In genomic region chr20:20683922-20684321, GRCh38 we compare ENCODE assay signal across 16 cellular contexts. TPM values are rescaled to one million over a fixed set of nuclear protein-coding genes. Genes with fewer than 3 reads are reported as not detected.
A peak's percentile ranks its signal among the peaks of the same experiment; 100 is the strongest.
DNase-seq lines count a peak whose midpoint lies in the region; ATAC-seq and TF ChIP-seq lines count a peak whose summit lies in the region.
"Had no signal": no experiment of that assay in that cellular context is flagged by ENCODE, and none has a peak within 500 bp of the region (broad histone marks: within the 10 kb centered on the region; RNA-seq: fewer than 3 reads in every experiment).

No MANE protein-coding gene starts in this region.

- H3K27ac ChIP-seq in HEK293 (ENCODE audit: extremely low read depth, low read depth, low read length) (no peak overlapping the region), esophagus squamous epithelium (no peak overlapping the region)
- H3K27ac ChIP-seq: GM23248 had no signal

- no peak overlapping the region for H3K4me3 Mint-ChIP-seq in activated CD8-positive, alpha-beta T cell treated with anti-CD3 and anti-CD28 coated beads for 36 hours
- no peak overlapping the region for H3K4me3 Mint-ChIP-seq in activated CD8-positive, alpha-beta T cell treated with anti-CD3 and anti-CD28 coated beads, Interleukin-2, amount 10 ng/mL, durations not matched to agents 7 days and 5 days
- H3K4me3 Mint-ChIP-seq in central memory CD8-positive, alpha-beta T cell: no peak overlapping the region
- no peak overlapping the region for H3K4me3 Mint-ChIP-seq in stimulated activated effector memory CD8-positive, alpha-beta T cell treated with anti-CD3 and anti-CD28 coated beads, Interleukin-12 subunit alpha, Interleukin-12 subunit beta, amount 100 ng/mL, for 72 hours

- H3K4me1 ChIP-seq in HEK293 (ENCODE audit: control insufficient read depth, insufficient read depth, low read length): no peaks in the 10 kb centered on the region
- peaks cover 0 to 9% (median 0%) of the 10 kb centered on the region in 3 donors for H3K4me1 ChIP-seq in esophagus squamous epithelium

- no peak for TF ChIP-seq CTCF in activated CD8-positive, alpha-beta T cell treated with anti-CD3 and anti-CD28 coated beads for 36 hours (IDR thresholded peaks at IDR 0.05)
- TF ChIP-seq CTCF in HEK293 (tag by site-specific recombination; IDR thresholded peaks at IDR 0.05) (no peak), esophagus squamous epithelium (IDR thresholded peaks at IDR 0.05) (no peak)

- H3K27ac Mint-ChIP-seq in activated CD8-positive, alpha-beta T cell treated with anti-CD3 and anti-CD28 coated beads for 36 hours: peak overlapping the region; percentile 2
- H3K27ac Mint-ChIP-seq in activated CD8-positive, alpha-beta T cell treated with anti-CD3 and anti-CD28 coated beads, Interleukin-2, amount 10 ng/mL, durations not matched to agents 7 days and 5 days: no peak overlapping the region
- peak overlapping the region; percentile 35 for H3K27ac Mint-ChIP-seq in central memory CD8-positive, alpha-beta T cell (ENCODE audit: low read depth)
- H3K27ac Mint-ChIP-seq in stimulated activated effector memory CD8-positive, alpha-beta T cell treated with anti-CD3 and anti-CD28 coated beads, Interleukin-12 subunit alpha, Interleukin-12 subunit beta, amount 100 ng/mL, for 72 hours: peak overlapping the region; percentile 15

- peak; percentile 5 for DNase-seq in activated CD8-positive, alpha-beta T cell treated with anti-CD3 and anti-CD28 coated beads for 36 hours
- no peak for DNase-seq in activated CD8-positive, alpha-beta T cell treated with anti-CD3 and anti-CD28 coated beads, Interleukin-2, amount 10 ng/mL, durations not matched to agents 7 days and 5 days
- no peak for DNase-seq in central memory CD8-positive, alpha-beta T cell (ENCODE audit: low spot score in 2 of 2)
- DNase-seq in stimulated activated effector memory CD8-positive, alpha-beta T cell treated with anti-CD3 and anti-CD28 coated beads, Interleukin-12 subunit alpha, Interleukin-12 subunit beta, amount 100 ng/mL, for 72 hours (ENCODE audit: low spot score in 2 of 2): no peak
- no peak for DNase-seq in cerebellum (ENCODE audit: low spot score)
- no peak for DNase-seq in esophagus squamous epithelium (lab: John Stamatoyannopoulos, UW)
- no peak for DNase-seq in NCI-H446 (lab: John Stamatoyannopoulos, UW)
- DNase-seq: DND-41, GM23248, NCI-H1092, NCI-H146, NCI-H2081, NCI-H510A treated with DMSO at 0.1 percent for 48 hours had no signal

- intact Hi-C loops in activated CD8-positive, alpha-beta T cell treated with anti-CD3 and anti-CD28 coated beads for 36 hours (cut with micrococcal nuclease): no loop called here
- intact Hi-C loops in esophagus squamous epithelium (cut with DNase I): no loop called here

- H3K36me3 ChIP-seq in HEK293 (ENCODE audit: control insufficient read depth in 2 of 2, insufficient read depth in 1 of 2, low read length in 2 of 2): no peaks in the 10 kb centered on the region
- peaks cover 0 to 4% (median 0%) of the 10 kb centered on the region in 3 donors for H3K36me3 ChIP-seq in esophagus squamous epithelium

- H3K4me3 ChIP-seq in HEK293 (ENCODE audit: low read depth, low read length): no peak overlapping the region
- H3K4me3 ChIP-seq in esophagus squamous epithelium: no peak overlapping the region
- H3K4me3 ChIP-seq: GM23248 had no signal

- H3K9me3 ChIP-seq in HEK293 (ENCODE audit: control insufficient read depth, insufficient read depth, low read depth, low read length) (no peaks in the 10 kb centered on the region), esophagus squamous epithelium (no peaks in the 10 kb centered on the region)

- H3K27me3 Mint-ChIP-seq in activated CD8-positive, alpha-beta T cell treated with anti-CD3 and anti-CD28 coated beads for 36 hours: no peaks in the 10 kb centered on the region
- H3K27me3 Mint-ChIP-seq in activated CD8-positive, alpha-beta T cell treated with anti-CD3 and anti-CD28 coated beads, Interleukin-2, amount 10 ng/mL, durations not matched to agents 7 days and 5 days (ENCODE audit: low read depth): no peaks in the 10 kb centered on the region
- no peaks in the 10 kb centered on the region for H3K27me3 Mint-ChIP-seq in central memory CD8-positive, alpha-beta T cell

- H3K36me3 Mint-ChIP-seq in activated CD8-positive, alpha-beta T cell treated with anti-CD3 and anti-CD28 coated beads for 36 hours (ENCODE audit: low read depth): peaks cover 4% of the 10 kb centered on the region
- no peaks in the 10 kb centered on the region for H3K36me3 Mint-ChIP-seq in activated CD8-positive, alpha-beta T cell treated with anti-CD3 and anti-CD28 coated beads, Interleukin-2, amount 10 ng/mL, durations not matched to agents 7 days and 5 days (ENCODE audit: low read depth)
- peaks cover 2% of the 10 kb centered on the region for H3K36me3 Mint-ChIP-seq in central memory CD8-positive, alpha-beta T cell (ENCODE audit: insufficient read depth)
- H3K36me3 Mint-ChIP-seq in stimulated activated effector memory CD8-positive, alpha-beta T cell treated with anti-CD3 and anti-CD28 coated beads, Interleukin-12 subunit alpha, Interleukin-12 subunit beta, amount 100 ng/mL, for 72 hours: no peaks in the 10 kb centered on the region

- no peaks in the 10 kb centered on the region for H3K9me3 Mint-ChIP-seq in activated CD8-positive, alpha-beta T cell treated with anti-CD3 and anti-CD28 coated beads for 36 hours
- no peaks in the 10 kb centered on the region for H3K9me3 Mint-ChIP-seq in activated CD8-positive, alpha-beta T cell treated with anti-CD3 and anti-CD28 coated beads, Interleukin-2, amount 10 ng/mL, durations not matched to agents 7 days and 5 days (ENCODE audit: insufficient read depth)
- no peaks in the 10 kb centered on the region for H3K9me3 Mint-ChIP-seq in central memory CD8-positive, alpha-beta T cell
- H3K9me3 Mint-ChIP-seq in stimulated activated effector memory CD8-positive, alpha-beta T cell treated with anti-CD3 and anti-CD28 coated beads, Interleukin-12 subunit alpha, Interleukin-12 subunit beta, amount 100 ng/mL, for 72 hours: no peaks in the 10 kb centered on the region

- 76 to 84% methylated on average over 4 of the region's 4 CpGs for WGBS in esophagus squamous epithelium, 2 donors

- H3K4me1 Mint-ChIP-seq in activated CD8-positive, alpha-beta T cell treated with anti-CD3 and anti-CD28 coated beads for 36 hours (ENCODE audit: low read depth): peaks cover 57% of the 10 kb centered on the region
- peaks cover 27% of the 10 kb centered on the region for H3K4me1 Mint-ChIP-seq in activated CD8-positive, alpha-beta T cell treated with anti-CD3 and anti-CD28 coated beads, Interleukin-2, amount 10 ng/mL, durations not matched to agents 7 days and 5 days (ENCODE audit: low read depth)
- peaks cover 65% of the 10 kb centered on the region for H3K4me1 Mint-ChIP-seq in central memory CD8-positive, alpha-beta T cell
- peaks cover 61% of the 10 kb centered on the region for H3K4me1 Mint-ChIP-seq in stimulated activated effector memory CD8-positive, alpha-beta T cell treated with anti-CD3 and anti-CD28 coated beads, Interleukin-12 subunit alpha, Interleukin-12 subunit beta, amount 100 ng/mL, for 72 hours

- ATAC-seq in activated CD8-positive, alpha-beta T cell treated with anti-CD3 and anti-CD28 coated beads for 36 hours: no peak
- ATAC-seq in activated CD8-positive, alpha-beta T cell treated with anti-CD3 and anti-CD28 coated beads, Interleukin-2, amount 10 ng/mL, durations not matched to agents 7 days and 5 days: no peak
- ATAC-seq in central memory CD8-positive, alpha-beta T cell (replicated peaks; ENCODE audit: extremely low read depth, poor library complexity, severe bottlenecking): no peak
- no peak for ATAC-seq in stimulated activated effector memory CD8-positive, alpha-beta T cell treated with anti-CD3 and anti-CD28 coated beads, Interleukin-12 subunit alpha, Interleukin-12 subunit beta, amount 100 ng/mL, for 72 hours
- ATAC-seq: HCT116, Panc1 had no signal

- no peak for TF ChIP-seq POLR2A in esophagus squamous epithelium (IDR thresholded peaks at IDR 0.05)

- H3K27me3 ChIP-seq in esophagus squamous epithelium: no peaks in the 10 kb centered on the region

- POLR2A ChIA-PET in activated CD8-positive, alpha-beta T cell treated with anti-CD3 and anti-CD28 coated beads for 36 hours (lab: Charles Lee): interaction anchor here (0.9 kb wide), 1 partner anchor 135 kb away, joined by 3 read pairs; no protein-coding TSS in a partner anchor
- POLR2A ChIA-PET in activated CD8-positive, alpha-beta T cell treated with anti-CD3 and anti-CD28 coated beads, Interleukin-2, amount 10 ng/mL, durations not matched to agents 7 days and 5 days (lab: Charles Lee): no interaction called here
- POLR2A ChIA-PET in HEK293 (lab: Yijun Ruan, JAX): no interaction called here

- CTCF ChIA-PET in activated CD8-positive, alpha-beta T cell treated with anti-CD3 and anti-CD28 coated beads for 36 hours (lab: Charles Lee): interaction anchor here (1.3 kb wide), 1 partner anchor 176 kb away, joined by 3 read pairs; no protein-coding TSS in a partner anchor
- CTCF ChIA-PET in activated CD8-positive, alpha-beta T cell treated with anti-CD3 and anti-CD28 coated beads, Interleukin-2, amount 10 ng/mL, durations not matched to agents 7 days and 5 days (lab: Charles Lee): interaction anchor here (1.2 kb wide), 1 partner anchor 135 kb away, joined by 3 read pairs; no protein-coding TSS in a partner anchor
- CTCF ChIA-PET in HEK293 (lab: Yijun Ruan, JAX): interaction anchor here (0.6 kb wide), 1 partner anchor 516 kb away, joined by 3 read pairs; no protein-coding TSS in a partner anchor

RNA-seq across cellular contexts. Expression of gene RALGAPA2, which starts 28.5 kb away (rescaled TPM):
- total RNA-seq in activated CD8-positive, alpha-beta T cell treated with anti-CD3 and anti-CD28 coated beads for 36 hours: 10 to 100 TPM; 14.3 to 17.2 TPM
- 10 to 100 TPM; 21.8 to 22.8 TPM for total RNA-seq in activated CD8-positive, alpha-beta T cell treated with anti-CD3 and anti-CD28 coated beads, Interleukin-2, amount 10 ng/mL, durations not matched to agents 7 days and 5 days
- total RNA-seq in cerebellum (50.7 TPM), esophagus squamous epithelium (10 to 100 TPM; 13.3 to 29.8 (median 23.6) TPM)
